ENCODE assay signal across 23 cellular contexts in genomic region chr1:184489908-184490307, GRCh38.
DNase-seq lines count a peak whose midpoint lies in the region; ATAC-seq, FAIRE-seq and TF ChIP-seq lines count a peak whose summit lies in the region.
"Had no signal": no experiment of that assay in that cellular context is flagged by ENCODE, and none has a peak within 500 bp of the region (broad histone marks: within the 10 kb centered on the region; RNA-seq: fewer than 3 reads in every experiment).

No MANE protein-coding gene starts in this region.

- peaks cover 47% of the 10 kb centered on the region for H3K79me2 ChIP-seq in fibroblast of lung (ENCODE audit: control insufficient read depth, insufficient read depth, low read length)
- H3K79me2 ChIP-seq in smooth muscle cell (ENCODE audit: low read depth): peaks cover 37% of the 10 kb centered on the region

- peaks cover 45% of the 10 kb centered on the region for H3K4me1 Mint-ChIP-seq in MCF 10A (ENCODE audit: insufficient read depth, unreplicated experiment)

- POLR2A ChIA-PET in MCF 10A (lab: Yijun Ruan, JAX): no interaction called here

- ATAC-seq in HG02870 (IDR thresholded peaks at IDR 0.05; ENCODE audit: unreplicated experiment): no peak
- ATAC-seq: upper lobe of right lung had no signal

- BruUV-seq in MCF 10A (replicated peaks; lab: Mats Ljungman, UMichigan): no TSS peak

- DNase-seq in MCF 10A (ENCODE audit: unreplicated experiment): no peak
- DNase-seq in breast epithelium (ENCODE audit: low spot score in 2 of 2): no peak
- DNase-seq in M059J (ENCODE audit: low read depth): peak; percentile 55
- no peak for DNase-seq in fibroblast of lung (ENCODE audit: low read depth in 2 of 2)
- no peak for DNase-seq in smooth muscle cell (lab: John Stamatoyannopoulos, UW; ENCODE audit: unreplicated experiment)
- no peak for DNase-seq in NCI-H1092 treated with DMSO at 0.1 percent for 48 hours (lab: John Stamatoyannopoulos, UW)
- no peak for DNase-seq in H54 (ENCODE audit: insufficient read length, low spot score)
- DNase-seq: activated CD4-positive, alpha-beta T cell treated with anti-CD3 and anti-CD28 coated beads, Interleukin-2, amount 10 ng/mL, durations not matched to agents 7 days and 5 days; activated CD8-positive, alpha-beta memory T cell treated with anti-CD3 and anti-CD28 coated beads, Interleukin-2, amount 50 U/mL, for 48 hours; activated gamma-delta T cell; DMS53; endodermal cell; KG1; NCI-H1092; NCI-H2081 treated with DMSO at 0.1 percent for 48 hours; NCI-H524; stimulated activated CD4-positive, alpha-beta T cell treated with anti-CD3 and anti-CD28 coated beads, Interleukin-4, amount 100 ng/mL, for 1 hour; stomach; upper lobe of right lung had no signal

- H3K4me3 Mint-ChIP-seq in MCF 10A (ENCODE audit: unreplicated experiment): no peak overlapping the region
- H3K4me3 Mint-ChIP-seq: activated CD4-positive, alpha-beta T cell treated with anti-CD3 and anti-CD28 coated beads, Interleukin-2, amount 10 ng/mL, durations not matched to agents 7 days and 5 days; CD14-positive monocyte; endodermal cell had no signal

- CTCF ChIA-PET in MCF 10A (lab: Yijun Ruan, JAX): interaction anchor here (1.0 kb wide), 1 partner anchor 174 kb away, joined by 3 read pairs; no protein-coding TSS in a partner anchor

- TF ChIP-seq CTCF in MCF 10A (IDR thresholded peaks at IDR 0.05; ENCODE audit: unreplicated experiment): no peak
- no peak for TF ChIP-seq CTCF in breast epithelium (IDR thresholded peaks at IDR 0.05)
- TF ChIP-seq CTCF in fibroblast of lung (conservative IDR thresholded peaks at IDR 0.05 in 1 of 2, IDR thresholded peaks at IDR 0.05 in 1 of 2; ENCODE audit: low read depth in 1 of 2, low read length in 2 of 2): no peak
- TF ChIP-seq CTCF in smooth muscle cell (IDR thresholded peaks at IDR 0.05; ENCODE audit: borderline replicate concordance, insufficient read depth, poor library complexity, severe bottlenecking): no peak

- H2AFZ ChIP-seq in fibroblast of lung (ENCODE audit: low read length) (no peak overlapping the region), smooth muscle cell (ENCODE audit: low read depth) (no peak overlapping the region)
- H2AFZ ChIP-seq: hepatocyte had no signal

- no peaks in the 10 kb centered on the region for H3K36me3 Mint-ChIP-seq in MCF 10A (ENCODE audit: insufficient read depth, unreplicated experiment)
- H3K36me3 Mint-ChIP-seq: CD14-positive monocyte had no signal

- H3K4me3 ChIP-seq in breast epithelium (no peak overlapping the region), fibroblast of lung (replicated peaks in 1 of 4; ENCODE audit: control extremely low read depth in 1 of 4, insufficient read depth in 1 of 4, low read depth in 3 of 4, low read length in 4 of 4) (no peak overlapping the region), smooth muscle cell (no peak overlapping the region)
- H3K4me3 ChIP-seq: hepatocyte, stomach, upper lobe of right lung had no signal

- H3K9me3 Mint-ChIP-seq in MCF 10A (ENCODE audit: unreplicated experiment): no peaks in the 10 kb centered on the region
- H3K9me3 Mint-ChIP-seq: activated CD4-positive, alpha-beta T cell treated with anti-CD3 and anti-CD28 coated beads, Interleukin-2, amount 10 ng/mL, durations not matched to agents 7 days and 5 days; CD14-positive monocyte; endodermal cell had no signal

- H3K9me3 ChIP-seq in breast epithelium: no peaks in the 10 kb centered on the region
- H3K9me3 ChIP-seq in fibroblast of lung (ENCODE audit: control insufficient read depth, insufficient read depth, low read depth, low read length): no peaks in the 10 kb centered on the region
- no peaks in the 10 kb centered on the region for H3K9me3 ChIP-seq in smooth muscle cell (replicated peaks; ENCODE audit: low read depth)
- H3K9me3 ChIP-seq: stomach, upper lobe of right lung had no signal

- no peak for FAIRE-seq in H54 (lab: Jason Lieb, UNC)
- FAIRE-seq: keratinocyte had no signal

- H3K36me3 ChIP-seq in breast epithelium: no peaks in the 10 kb centered on the region
- H3K36me3 ChIP-seq in fibroblast of lung (ENCODE audit: control insufficient read depth, insufficient read depth, low read length): no peaks in the 10 kb centered on the region
- H3K36me3 ChIP-seq in smooth muscle cell (ENCODE audit: low read depth): no peaks in the 10 kb centered on the region
- H3K36me3 ChIP-seq: stomach, upper lobe of right lung had no signal

- TF ChIP-seq POLR2A in breast epithelium (IDR thresholded peaks at IDR 0.05) (no peak), H54 (IDR thresholded peaks at IDR 0.05; ENCODE audit: low read depth, low read length) (no peak)

- H3K4me2 ChIP-seq in fibroblast of lung (ENCODE audit: extremely low read depth, insufficient read depth, low read length) (no peak overlapping the region), smooth muscle cell (no peak overlapping the region)
- H3K4me2 ChIP-seq: hepatocyte had no signal

- peak overlapping the region; percentile 81 for H3K27ac Mint-ChIP-seq in MCF 10A (ENCODE audit: low read depth, unreplicated experiment)
- H3K27ac Mint-ChIP-seq: activated CD4-positive, alpha-beta T cell treated with anti-CD3 and anti-CD28 coated beads, Interleukin-2, amount 10 ng/mL, durations not matched to agents 7 days and 5 days; endodermal cell had no signal

- H4K20me1 ChIP-seq in fibroblast of lung (ENCODE audit: control insufficient read depth, extremely low read depth, insufficient read depth, low read length) (no peaks in the 10 kb centered on the region), smooth muscle cell (ENCODE audit: low read depth) (peaks cover 5% of the 10 kb centered on the region)

- 70% methylated on average over 3 of the region's 3 CpGs for WGBS in smooth muscle cell (ENCODE audit: low lambda C conversion rate)

- intact Hi-C loops in MCF 10A (cut with micrococcal nuclease) (loop anchor here (2.0 kb wide), 1 partner anchor 101 kb away; no protein-coding TSS in a partner anchor), breast epithelium (cut with DNase I; ENCODE audit: low total_unique reads) (loop anchor here (5.0 kb wide), 1 partner anchor 173 kb away; no protein-coding TSS in a partner anchor)

- H3K27me3 ChIP-seq in breast epithelium: no peaks in the 10 kb centered on the region
- H3K27me3 ChIP-seq in fibroblast of lung (ENCODE audit: control insufficient read depth, insufficient read depth, low read length): no peaks in the 10 kb centered on the region
- H3K27me3 ChIP-seq in smooth muscle cell (ENCODE audit: low read depth): no peaks in the 10 kb centered on the region
- H3K27me3 ChIP-seq: hepatocyte, stomach, upper lobe of right lung had no signal

- H3K27ac ChIP-seq in breast epithelium (no peak overlapping the region), fibroblast of lung (ENCODE audit: insufficient read depth, low read length) (peak overlapping the region; percentile 24), smooth muscle cell (ENCODE audit: low read depth) (peak overlapping the region; percentile 89)
- H3K27ac ChIP-seq: hepatocyte, upper lobe of right lung had no signal

- no peak overlapping the region for H3K9ac ChIP-seq in fibroblast of lung (ENCODE audit: insufficient read depth, low read length)
- H3K9ac ChIP-seq in smooth muscle cell (ENCODE audit: low read depth): no peak overlapping the region

- peaks cover 13% of the 10 kb centered on the region for H3F3A ChIP-seq in smooth muscle cell (ENCODE audit: low read depth)

- H3K4me1 ChIP-seq in breast epithelium (peaks cover 3 to 7% of the 10 kb centered on the region in 2 donors), fibroblast of lung (ENCODE audit: control insufficient read depth, extremely low read depth, insufficient read depth, low read length) (peaks cover 34% of the 10 kb centered on the region), smooth muscle cell (ENCODE audit: low read depth) (peaks cover 24% of the 10 kb centered on the region)

- H3K27me3 Mint-ChIP-seq in MCF 10A (ENCODE audit: insufficient read depth, unreplicated experiment): no peaks in the 10 kb centered on the region
- H3K27me3 Mint-ChIP-seq: activated CD4-positive, alpha-beta T cell treated with anti-CD3 and anti-CD28 coated beads, Interleukin-2, amount 10 ng/mL, durations not matched to agents 7 days and 5 days had no signal

Comparison
In these comparisons a context has a peak if more than half of its experiments do, and no peak if none do; other contexts are left out.
1. H3K27ac ChIP-seq: peak in fibroblast of lung (single experiment) and smooth muscle cell (single experiment); none in breast epithelium (0 of 2).